Comparison of ENCODE assay signal across 4 cellular contexts in genomic region chr3:125996751-125997150, GRCh38. TPM values are rescaled to one million over a fixed set of nuclear protein-coding genes. Genes with fewer than 3 reads are reported as not detected.
"Had no signal": no experiment of that assay in that cellular context is flagged by ENCODE, and none has a peak within 500 bp of the region (broad histone marks: within the 10 kb centered on the region; RNA-seq: fewer than 3 reads in every experiment).

No MANE protein-coding gene starts in this region.

RNA-seq across cellular contexts. Expression of gene ROPN1B, which starts 27.8 kb away (rescaled TPM):
- total RNA-seq: HT1080, IMR-90, K562 had no signal
- polyA plus RNA-seq: IgD-negative memory B cell, IMR-90, K562 had no signal
